ENCODE assay signal across 30 cellular contexts in the genomic region with DNA sequence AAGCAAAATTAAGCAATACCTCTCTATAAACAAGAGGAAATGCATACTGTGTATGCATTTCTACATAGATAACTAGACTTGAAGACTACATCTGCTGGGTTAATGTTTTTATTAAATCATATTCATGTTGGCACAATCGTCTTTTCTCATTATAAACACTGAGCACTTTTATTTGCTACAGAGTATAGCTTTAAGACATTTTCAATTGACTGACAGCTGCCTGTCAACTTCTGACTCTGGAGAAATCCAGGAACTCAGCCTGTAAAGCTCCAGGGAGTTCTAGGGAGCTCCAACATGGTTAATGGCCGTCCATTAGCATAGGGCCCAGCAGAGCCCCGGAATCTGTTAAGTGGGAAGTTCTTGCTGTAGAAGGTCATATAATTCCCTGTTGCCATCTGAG.
"Had no signal": no experiment of that assay in that cellular context is flagged by ENCODE, and none has a peak within 500 bp of the region (broad histone marks: within the 10 kb centered on the region; RNA-seq: fewer than 3 reads in every experiment).

No MANE protein-coding gene starts in this region.

- H3K36me3 ChIP-seq: ascending aorta, breast epithelium, cardiac muscle cell, colonic mucosa, gastrocnemius medialis had no signal

- H3K27me3 Mint-ChIP-seq: activated CD4-positive, alpha-beta memory T cell treated with anti-CD3 and anti-CD28 coated beads for 36 hours; activated CD4-positive, alpha-beta T cell treated with anti-CD3 and anti-CD28 coated beads for 36 hours; activated CD4-positive, alpha-beta T cell treated with anti-CD3 and anti-CD28 coated beads, Interleukin-2, amount 10 ng/mL, durations not matched to agents 24 days and 14 days; activated CD8-positive, alpha-beta memory T cell treated with anti-CD3 and anti-CD28 coated beads, Interleukin-2, amount 10 ng/mL, durations not matched to agents 7 days and 5 days; activated naive CD4-positive, alpha-beta T cell treated with anti-CD3 and anti-CD28 coated beads, Interleukin-2, amount 10 ng/mL, durations not matched to agents 7 days and 5 days; activated naive CD8-positive, alpha-beta T cell treated with anti-CD3 and anti-CD28 coated beads, Interleukin-2, amount 10 ng/mL, durations not matched to agents 7 days and 5 days; brain had no signal

- ATAC-seq: activated CD4-positive, alpha-beta T cell treated with anti-CD3 and anti-CD28 coated beads for 36 hours; activated CD8-positive, alpha-beta memory T cell treated with anti-CD3 and anti-CD28 coated beads, Interleukin-2, amount 10 ng/mL, durations not matched to agents 7 days and 5 days; activated CD8-positive, alpha-beta T cell treated with anti-CD3 and anti-CD28 coated beads, Interleukin-2, amount 10 ng/mL, durations not matched to agents 7 days and 5 days; activated naive CD4-positive, alpha-beta T cell treated with anti-CD3 and anti-CD28 coated beads, Interleukin-2, amount 50 U/mL, for 72 hours; esophagus mucosa; foreskin keratinocyte; gastrocnemius medialis had no signal

- H3K27ac ChIP-seq: ascending aorta, breast epithelium, cardiac muscle cell, colonic mucosa, dorsolateral prefrontal cortex, foreskin keratinocyte, gastrocnemius medialis had no signal

- H3K9me3 ChIP-seq: ascending aorta, breast epithelium, colonic mucosa, gastrocnemius medialis had no signal

- H3K27me3 ChIP-seq: ascending aorta, breast epithelium, cardiac muscle cell, colonic mucosa, foreskin keratinocyte, gastrocnemius medialis had no signal

- H3K36me3 Mint-ChIP-seq: activated CD4-positive, alpha-beta memory T cell treated with anti-CD3 and anti-CD28 coated beads for 36 hours; activated CD8-positive, alpha-beta memory T cell treated with anti-CD3 and anti-CD28 coated beads, Interleukin-2, amount 10 ng/mL, durations not matched to agents 7 days and 5 days; activated naive CD4-positive, alpha-beta T cell treated with anti-CD3 and anti-CD28 coated beads, Interleukin-2, amount 10 ng/mL, durations not matched to agents 7 days and 5 days; activated naive CD4-positive, alpha-beta T cell treated with anti-CD3 and anti-CD28 coated beads, Interleukin-2, amount 50 U/mL, for 72 hours; activated naive CD8-positive, alpha-beta T cell treated with anti-CD3 and anti-CD28 coated beads, Interleukin-2, amount 10 ng/mL, durations not matched to agents 7 days and 5 days; brain had no signal

- H3K9me3 Mint-ChIP-seq: activated CD4-positive, alpha-beta memory T cell treated with anti-CD3 and anti-CD28 coated beads for 36 hours; activated CD4-positive, alpha-beta T cell treated with anti-CD3 and anti-CD28 coated beads, Interleukin-2, amount 10 ng/mL, durations not matched to agents 24 days and 14 days; activated naive CD4-positive, alpha-beta T cell treated with anti-CD3 and anti-CD28 coated beads, Interleukin-2, amount 10 ng/mL, durations not matched to agents 7 days and 5 days; activated naive CD4-positive, alpha-beta T cell treated with anti-CD3 and anti-CD28 coated beads, Interleukin-2, amount 50 U/mL, for 72 hours; activated naive CD8-positive, alpha-beta T cell treated with anti-CD3 and anti-CD28 coated beads, Interleukin-2, amount 10 ng/mL, durations not matched to agents 7 days and 5 days; activated T-helper 1 cell treated with anti-CD3 and anti-CD28 coated beads, Interleukin-12 subunit alpha, Interleukin-12 subunit beta, Interleukin-2, Interleukin-4 antibody, amounts not matched to agents 30 ng/mL and 10 ng/mL and 1 ng/mL, durations not matched to agents 14 hours and 24 hours and 36 hours; activated T-helper 2 cell treated with anti-CD3 and anti-CD28 coated beads, Interferon-gamma antibody, Interleukin-2, Interleukin-4, amounts not matched to agents 10 μg/mL and 5 μg/mL and 100 μg/mL, durations not matched to agents 14 hours and 24 hours and 36 hours; endodermal cell had no signal

- H3K4me3 Mint-ChIP-seq: activated CD4-positive, alpha-beta memory T cell treated with anti-CD3 and anti-CD28 coated beads for 36 hours; activated CD4-positive, alpha-beta T cell treated with anti-CD3 and anti-CD28 coated beads for 36 hours; activated CD4-positive, alpha-beta T cell treated with anti-CD3 and anti-CD28 coated beads, Interleukin-2, amount 10 ng/mL, durations not matched to agents 24 days and 14 days; activated CD8-positive, alpha-beta memory T cell treated with anti-CD3 and anti-CD28 coated beads, Interleukin-2, amount 10 ng/mL, durations not matched to agents 7 days and 5 days; activated CD8-positive, alpha-beta T cell treated with anti-CD3 and anti-CD28 coated beads, Interleukin-2, amount 10 ng/mL, durations not matched to agents 7 days and 5 days; activated naive CD4-positive, alpha-beta T cell treated with anti-CD3 and anti-CD28 coated beads, Interleukin-2, amount 10 ng/mL, durations not matched to agents 7 days and 5 days; activated naive CD8-positive, alpha-beta T cell treated with anti-CD3 and anti-CD28 coated beads, Interleukin-2, amount 10 ng/mL, durations not matched to agents 7 days and 5 days; activated T-helper 1 cell treated with anti-CD3 and anti-CD28 coated beads, Interleukin-12 subunit alpha, Interleukin-12 subunit beta, Interleukin-2, Interleukin-4 antibody, amounts not matched to agents 30 ng/mL and 10 ng/mL and 1 ng/mL, durations not matched to agents 14 hours and 24 hours and 36 hours; brain; endodermal cell had no signal

- H3K4me3 ChIP-seq: ascending aorta, breast epithelium, cardiac muscle cell, colonic mucosa, dorsolateral prefrontal cortex, gastrocnemius medialis had no signal

- DNase-seq: activated CD4-positive, alpha-beta memory T cell treated with anti-CD3 and anti-CD28 coated beads for 36 hours; activated CD4-positive, alpha-beta T cell treated with anti-CD3 and anti-CD28 coated beads for 36 hours; activated CD4-positive, alpha-beta T cell treated with anti-CD3 and anti-CD28 coated beads, Interleukin-2, amount 10 ng/mL, durations not matched to agents 24 days and 14 days; activated CD4-positive, CD25-positive, alpha-beta regulatory T cell; activated CD4-positive, CD25-positive, alpha-beta regulatory T cell treated with anti-CD3 and anti-CD28 coated beads, Interleukin-2, amount 50 U/mL, for 72 hours; activated CD8-positive, alpha-beta memory T cell treated with anti-CD3 and anti-CD28 coated beads, Interleukin-2, amount 10 ng/mL, durations not matched to agents 7 days and 5 days; activated CD8-positive, alpha-beta memory T cell treated with anti-CD3 and anti-CD28 coated beads, Interleukin-2, amount 50 U/mL, for 4 hours; activated CD8-positive, alpha-beta T cell treated with anti-CD3 and anti-CD28 coated beads, Interleukin-2, amount 10 ng/mL, durations not matched to agents 7 days and 5 days; activated effector memory CD4-positive, alpha-beta T cell treated with anti-CD3 and anti-CD28 coated beads, Interleukin-2, amount 50 U/mL, for 16 hours; activated naive CD4-positive, alpha-beta T cell treated with anti-CD3 and anti-CD28 coated beads, Interleukin-2, amount 10 ng/mL, durations not matched to agents 7 days and 5 days; activated naive CD8-positive, alpha-beta T cell treated with anti-CD3 and anti-CD28 coated beads, Interleukin-2, amount 10 ng/mL, durations not matched to agents 7 days and 5 days; activated T-cell treated with anti-CD3 and anti-CD28 coated beads, Interleukin-2, amount 50 U/mL, for 1 hour; activated T-cell treated with anti-CD3 and anti-CD28 coated beads, Interleukin-2, amount 50 U/mL, for 48 hours; central memory CD4-positive, alpha-beta T cell; cerebellar nuclear complex; colonic mucosa; dorsolateral prefrontal cortex; effector memory CD4-positive, alpha-beta T cell; endodermal cell; foreskin keratinocyte; gastrocnemius medialis; T-helper 2 cell had no signal

- H3K4me1 Mint-ChIP-seq: activated CD4-positive, alpha-beta T cell treated with anti-CD3 and anti-CD28 coated beads for 36 hours; activated CD4-positive, alpha-beta T cell treated with anti-CD3 and anti-CD28 coated beads, Interleukin-2, amount 10 ng/mL, durations not matched to agents 24 days and 14 days; activated CD8-positive, alpha-beta memory T cell treated with anti-CD3 and anti-CD28 coated beads, Interleukin-2, amount 10 ng/mL, durations not matched to agents 7 days and 5 days; activated naive CD4-positive, alpha-beta T cell treated with anti-CD3 and anti-CD28 coated beads, Interleukin-2, amount 10 ng/mL, durations not matched to agents 7 days and 5 days; activated naive CD8-positive, alpha-beta T cell treated with anti-CD3 and anti-CD28 coated beads, Interleukin-2, amount 10 ng/mL, durations not matched to agents 7 days and 5 days had no signal

- H3K4me1 ChIP-seq: ascending aorta, breast epithelium, colonic mucosa, foreskin keratinocyte, gastrocnemius medialis had no signal

- H3K27ac Mint-ChIP-seq: activated CD4-positive, alpha-beta memory T cell treated with anti-CD3 and anti-CD28 coated beads for 36 hours; activated CD4-positive, alpha-beta T cell treated with anti-CD3 and anti-CD28 coated beads for 36 hours; activated CD4-positive, alpha-beta T cell treated with anti-CD3 and anti-CD28 coated beads, Interleukin-2, amount 10 ng/mL, durations not matched to agents 24 days and 14 days; activated CD8-positive, alpha-beta memory T cell treated with anti-CD3 and anti-CD28 coated beads, Interleukin-2, amount 10 ng/mL, durations not matched to agents 7 days and 5 days; activated CD8-positive, alpha-beta T cell treated with anti-CD3 and anti-CD28 coated beads, Interleukin-2, amount 10 ng/mL, durations not matched to agents 7 days and 5 days; activated naive CD4-positive, alpha-beta T cell treated with anti-CD3 and anti-CD28 coated beads, Interleukin-2, amount 10 ng/mL, durations not matched to agents 7 days and 5 days; activated naive CD4-positive, alpha-beta T cell treated with anti-CD3 and anti-CD28 coated beads, Interleukin-2, amount 50 U/mL, for 72 hours; activated naive CD8-positive, alpha-beta T cell treated with anti-CD3 and anti-CD28 coated beads, Interleukin-2, amount 10 ng/mL, durations not matched to agents 7 days and 5 days; activated T-helper 1 cell treated with anti-CD3 and anti-CD28 coated beads, Interleukin-12 subunit alpha, Interleukin-12 subunit beta, Interleukin-2, Interleukin-4 antibody, amounts not matched to agents 30 ng/mL and 10 ng/mL and 1 ng/mL, durations not matched to agents 14 hours and 24 hours and 36 hours; activated T-helper 2 cell treated with anti-CD3 and anti-CD28 coated beads, Interferon-gamma antibody, Interleukin-2, Interleukin-4, amounts not matched to agents 10 μg/mL and 5 μg/mL and 100 μg/mL, durations not matched to agents 14 hours and 24 hours and 36 hours; endodermal cell had no signal
